In genomic region chr4:71783972-71784371, GRCh38 we compare ENCODE assay signal across 1 cellular context.
TF ChIP-seq lines count a peak whose summit lies in the region.

GC (minus strand) TSS chr4:71784079; CDS start chr4:71784018, 61 bp downstream.

TF ChIP-seq in GM23338, 12 proteins besides CTCF, POLR2A, EP300 and RAD21 (continued from another document):
- TF ChIP-seq ZNF462 (CRISPR knock-in tag; IDR thresholded peaks at IDR 0.05) (no peak), STAT1 (IDR thresholded peaks at IDR 0.05; ENCODE audit: unreplicated experiment) (no peak), POLR2AphosphoS5 (IDR thresholded peaks at IDR 0.05; ENCODE audit: low read depth) (no peak), ETS1 (IDR thresholded peaks at IDR 0.05) (no peak), NANOG (IDR thresholded peaks at IDR 0.05; ENCODE audit: borderline replicate concordance) (no peak), EZH2phosphoT487 (IDR thresholded peaks at IDR 0.05; ENCODE audit: unreplicated experiment) (no peak), EZH2 (IDR thresholded peaks at IDR 0.05; ENCODE audit: low read depth, unreplicated experiment) (no peak)
